10 cellular contexts compared by ENCODE assay signal in genomic region chr6:28267695-28268059, GRCh38. TPM values are rescaled to one million over a fixed set of nuclear protein-coding genes. Genes with fewer than 3 reads are reported as not detected.
DNase-seq lines count a peak whose midpoint lies in the region; ATAC-seq and TF ChIP-seq lines count a peak whose summit lies in the region.
"Had no signal": no experiment of that assay in that cellular context is flagged by ENCODE, and none has a peak within 500 bp of the region (broad histone marks: within the 10 kb centered on the region; RNA-seq: fewer than 3 reads in every experiment).

No MANE protein-coding gene starts in this region.

- no peak for TF ChIP-seq POLR2A in esophagus muscularis mucosa (IDR thresholded peaks at IDR 0.05; ENCODE audit: low read depth)
- TF ChIP-seq POLR2A in ovary (IDR thresholded peaks at IDR 0.05) = no peak

- DNase-seq in BJ (ENCODE audit: low read depth) (no peak), esophagus muscularis mucosa (ENCODE audit: extremely low spot score) (no peak), ovary (no peak), NCI-H526 (lab: John Stamatoyannopoulos, UW) (no peak), HK-2 (ENCODE audit: unreplicated experiment) (no peak), DMS 273 (lab: John Stamatoyannopoulos, UW; ENCODE audit: unreplicated experiment) (no peak)

- H3K9ac ChIP-seq in OCI-LY1 (ENCODE audit: low read length) = peak overlapping the region; percentile 72

- H3K4me3 ChIP-seq in BJ (ENCODE audit: low read depth, low read length) = peak overlapping the region; percentile 78
- H3K4me3 ChIP-seq in OCI-LY1 (ENCODE audit: low read depth, low read length, poor library complexity, severe bottlenecking) = peak overlapping the region; percentile 75
- peak overlapping the region; percentile 70 to 83 (median 74) for H3K4me3 ChIP-seq in esophagus muscularis mucosa
- peak overlapping the region; percentile 86 for H3K4me3 ChIP-seq in ovary

- WGBS in esophagus muscularis mucosa = 0% methylated on average over 1 of the region's 1 CpG
- 3 to 4% (median 3%) methylated on average over 1 of the region's 1 CpG for WGBS in ovary, 3 donors

- H3K27me3 ChIP-seq in BJ (ENCODE audit: control insufficient read depth, insufficient read depth, low read length) (no peaks in the 10 kb centered on the region), OCI-LY1 (ENCODE audit: insufficient read depth, low read length) (no peaks in the 10 kb centered on the region), esophagus muscularis mucosa (no peaks in the 10 kb centered on the region), ovary (no peaks in the 10 kb centered on the region)

- POLR2A ChIA-PET in BJ (lab: Charles Lee) = interaction anchor here (0.7 to 3.1 kb wide), 3 partner anchors 14 to 89 kb away, joined by 4 to 15 read pairs (median 7); partner anchors contain the start of genes PGBD1 and ZKSCAN4

- intact Hi-C loops in esophagus muscularis mucosa (cut with DNase I) = loop anchor here (5.0 kb wide), 2 partner anchors 85 to 125 kb away; partner anchors contain the start of gene ZKSCAN8
- intact Hi-C loops in ovary (cut with DNase I) = loop anchor here in 1 of 4 donors (10.0 kb wide), 1 partner anchor 87 kb away; no protein-coding TSS in a partner anchor

- TF ChIP-seq CTCF in BJ (IDR thresholded peaks at IDR 0.05; ENCODE audit: insufficient read depth, low read depth, low read length) = no peak
- no peak for TF ChIP-seq CTCF in OCI-LY1 (IDR thresholded peaks at IDR 0.05; ENCODE audit: low read length)
- no peak for TF ChIP-seq CTCF in esophagus muscularis mucosa (IDR thresholded peaks at IDR 0.05)
- no peak for TF ChIP-seq CTCF in ovary (IDR thresholded peaks at IDR 0.05)

- no peak overlapping the region; the same call in 1 of the 2 replicates for H2AFZ ChIP-seq in OCI-LY1 (ENCODE audit: low read length)

- CTCF ChIA-PET in BJ (lab: Yijun Ruan, JAX) = interaction anchor here (1.6 kb wide), 1 partner anchor 88 kb away, joined by 5 read pairs; no protein-coding TSS in a partner anchor

- ATAC-seq in GM21528 (IDR thresholded peaks at IDR 0.05; ENCODE audit: low FRiP score, unreplicated experiment) = no peak

- no peaks in the 10 kb centered on the region for H3K9me2 ChIP-seq in OCI-LY1 (ENCODE audit: low read depth, low read length)

- no peaks in the 10 kb centered on the region for H4K20me1 ChIP-seq in OCI-LY1 (ENCODE audit: insufficient read depth, low read length)

- H3K4me1 ChIP-seq in OCI-LY1 (ENCODE audit: insufficient read depth, low read length, severe bottlenecking) (peaks cover 26% of the 10 kb centered on the region), esophagus muscularis mucosa (peaks cover 17 to 32% (median 29%) of the 10 kb centered on the region in 4 donors), ovary (ENCODE audit: insufficient read depth) (peaks cover 1% of the 10 kb centered on the region)

- H3K27ac ChIP-seq in OCI-LY1 (ENCODE audit: low read depth, low read length, poor library complexity, severe bottlenecking) = no peak overlapping the region
- peak overlapping the region; percentile 84 to 89 (median 86) for H3K27ac ChIP-seq in esophagus muscularis mucosa (replicated peaks in 1 of 4)
- peak overlapping the region in 1 of 2 donors; percentile 77 for H3K27ac ChIP-seq in ovary

- H3K36me3 ChIP-seq in BJ (ENCODE audit: control insufficient read depth, insufficient read depth, low read length) = peaks cover 3% of the 10 kb centered on the region; the same call in 1 of the 2 replicates
- H3K36me3 ChIP-seq in OCI-LY1 (ENCODE audit: insufficient read depth, low read length) = peaks cover 5% of the 10 kb centered on the region; the same call in 1 of the 2 replicates
- peaks cover 4 to 16% (median 11%) of the 10 kb centered on the region in 4 donors for H3K36me3 ChIP-seq in esophagus muscularis mucosa
- no peaks in the 10 kb centered on the region for H3K36me3 ChIP-seq in ovary

- H3K9me3 ChIP-seq in OCI-LY1 (ENCODE audit: low read length) (no peaks in the 10 kb centered on the region), esophagus muscularis mucosa (no peaks in the 10 kb centered on the region), ovary (no peaks in the 10 kb centered on the region)

- TF ChIP-seq EP300 in esophagus muscularis mucosa (IDR thresholded peaks at IDR 0.05) (no peak), ovary (IDR thresholded peaks at IDR 0.05) (no peak)

- H3K79me2 ChIP-seq in OCI-LY1 (ENCODE audit: insufficient read depth, low read length) = 0 out of 2 replicates have a peak, but pooled peaks cover 5% of the 10 kb centered on the region

- peak overlapping the region; percentile 83 for H3K4me2 ChIP-seq in OCI-LY1 (ENCODE audit: low read length)

- H3F3A ChIP-seq in OCI-LY1 (ENCODE audit: insufficient read depth, low read length) = no peaks in the 10 kb centered on the region

RNA-seq across cellular contexts. Expression of gene ZSCAN26, which starts 0.7 kb away (rescaled TPM):
- polyA plus RNA-seq in BJ (2011; rRNA removed) = 14.6 and 19.5 TPM in 2 replicates
- 12.0 and 12.3 TPM in 2 replicates for polyA minus RNA-seq in BJ (2011; rRNA and poly(A)+ RNA removed)
- 10 to 100 TPM; 15.1 to 28.2 (median 24.1) TPM for total RNA-seq in esophagus muscularis mucosa
- 10 to 100 TPM; 11.8 to 32.0 (median 23.1) TPM for total RNA-seq in ovary
- polyA plus RNA-seq in ovary = 10 to 100 TPM; 21.6 to 29.2 TPM

RNA-seq across cellular contexts. Expression of gene NKAPL, which starts 8.6 kb away (rescaled TPM):
- polyA plus RNA-seq in BJ (2011; rRNA removed) = 0.72 TPM in 2 replicates
- 0.19 and 0.36 TPM in 2 replicates for polyA minus RNA-seq in BJ (2011; rRNA and poly(A)+ RNA removed)
- 1 to 10 TPM; 2.8 to 6.7 (median 4.7) TPM for total RNA-seq in esophagus muscularis mucosa
- 1 to 10 TPM in 5 of 7 donors, under 1 TPM in 2; 0.34 to 2.4 (median 1.8) TPM for total RNA-seq in ovary
- 1 to 10 TPM; 1.4 to 1.5 TPM for polyA plus RNA-seq in ovary
- total RNA-seq: HT1080, SK-MEL-5 had no signal

RNA-seq across cellular contexts. Expression of gene PGBD1, which starts 13.7 kb away (rescaled TPM):
- polyA plus RNA-seq in BJ (2011; rRNA removed) (3.1 and 3.4 TPM in 2 replicates), ovary (1 to 10 TPM; 1.8 to 3.5 TPM)
- polyA minus RNA-seq in BJ (2011; rRNA and poly(A)+ RNA removed) = 1.4 and 2.7 TPM in 2 replicates
- total RNA-seq in esophagus muscularis mucosa (1 to 10 TPM; 5.8 to 8.7 (median 7.1) TPM), ovary (1 to 10 TPM; 2.1 to 5.0 (median 3.5) TPM)

RNA-seq across cellular contexts. Expression of gene ZKSCAN4, which starts 15.6 kb away (rescaled TPM):
- polyA plus RNA-seq in BJ (2011; rRNA removed) (3.0 and 3.3 TPM in 2 replicates), ovary (1 to 10 TPM; 5.1 to 7.0 TPM)
- 1.8 and 4.1 TPM in 2 replicates for polyA minus RNA-seq in BJ (2011; rRNA and poly(A)+ RNA removed)
- total RNA-seq in esophagus muscularis mucosa (1 to 10 TPM; 1.7 to 5.4 (median 4.4) TPM), ovary (1 to 10 TPM; 1.5 to 8.0 (median 6.0) TPM)

RNA-seq across cellular contexts. Expression of gene ZSCAN9, which starts 42.6 kb away (rescaled TPM):
- 9.9 and 11.7 TPM in 2 replicates for polyA plus RNA-seq in BJ (2011; rRNA removed)
- polyA minus RNA-seq in BJ (2011; rRNA and poly(A)+ RNA removed) = 6.5 and 6.7 TPM in 2 replicates
- 10 to 100 TPM; 11.4 to 15.4 (median 12.0) TPM for total RNA-seq in esophagus muscularis mucosa
- total RNA-seq in ovary = 10 to 100 TPM in 6 of 7 donors, 1 to 10 TPM in 1; 10.0 to 17.5 (median 13.7) TPM
- polyA plus RNA-seq in ovary = 10 to 100 TPM; 12.5 to 16.9 TPM
